ENCODE assay signal across 8 cellular contexts in genomic region chr5:33938881-33939280, GRCh38. TPM values are rescaled to one million over a fixed set of nuclear protein-coding genes. Genes with fewer than 3 reads are reported as not detected.
"Had no signal": no experiment of that assay in that cellular context is flagged by ENCODE, and none has a peak within 500 bp of the region (broad histone marks: within the 10 kb centered on the region; RNA-seq: fewer than 3 reads in every experiment).

No MANE protein-coding gene starts in this region.

- H3K4me2 ChIP-seq: GM23338 had no signal

- ATAC-seq: GM23338, HepG2 had no signal

- H2AFZ ChIP-seq: GM23338 had no signal

- DNase-seq: H9, HCEC 1CT, KBM-7 had no signal

- H3K4me3 ChIP-seq: GM23338 had no signal

- H3K27ac ChIP-seq: HL-60 had no signal

RNA-seq across cellular contexts. Expression of gene RXFP3, which starts 2.7 kb away (rescaled TPM):
- total RNA-seq: GM23338, H9, HepG2 had no signal

RNA-seq across cellular contexts. Expression of gene SLC45A2, which starts 45.6 kb away (rescaled TPM):
- total RNA-seq: GM23338, H1, H9, HT1080 had no signal

RNA-seq across cellular contexts. Expression of gene ADAMTS12, which starts 47.1 kb away (rescaled TPM):
- total RNA-seq: HepG2 had no signal
